12 cellular contexts compared by ENCODE assay signal in the genomic region with DNA sequence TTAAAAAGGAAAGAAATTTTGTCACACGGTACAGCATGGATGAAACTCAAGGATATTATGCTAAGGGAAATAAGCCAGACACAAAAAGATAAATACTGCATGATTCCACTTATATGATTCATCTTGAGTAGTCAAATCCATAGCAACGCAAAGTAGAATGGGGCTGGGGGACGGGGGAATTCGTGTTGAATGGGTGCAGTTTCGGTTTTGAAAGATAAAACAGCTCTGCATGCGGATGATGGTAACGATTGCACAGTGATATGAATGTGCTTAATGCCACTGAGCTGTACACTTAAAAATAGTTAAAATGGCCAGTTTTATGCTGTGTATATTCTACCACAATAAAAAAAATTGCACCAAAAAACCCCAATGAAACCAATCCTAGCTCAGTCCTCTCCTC. TPM values are rescaled to one million over a fixed set of nuclear protein-coding genes. Genes with fewer than 3 reads are reported as not detected.
DNase-seq lines count a peak whose midpoint lies in the region; ATAC-seq and TF ChIP-seq lines count a peak whose summit lies in the region.
"Had no signal": no experiment of that assay in that cellular context is flagged by ENCODE, and none has a peak within 500 bp of the region (broad histone marks: within the 10 kb centered on the region; RNA-seq: fewer than 3 reads in every experiment).

No MANE protein-coding gene starts in this region.

- no peaks in the 10 kb centered on the region for H3K27me3 Mint-ChIP-seq in activated T-helper 2 cell treated with anti-CD3 and anti-CD28 coated beads, Interferon-gamma antibody, Interleukin-2, Interleukin-4, amounts not matched to agents 10 μg/mL and 5 μg/mL and 100 μg/mL, durations not matched to agents 14 hours and 24 hours and 36 hours (ENCODE audit: low read depth)

- H3K27ac Mint-ChIP-seq in activated T-helper 2 cell treated with anti-CD3 and anti-CD28 coated beads, Interferon-gamma antibody, Interleukin-2, Interleukin-4, amounts not matched to agents 10 μg/mL and 5 μg/mL and 100 μg/mL, durations not matched to agents 14 hours and 24 hours and 36 hours: no peak overlapping the region

- H3K4me1 ChIP-seq in neutrophil (ENCODE audit: control insufficient read depth in 1 of 2, insufficient read depth in 1 of 2, low read depth in 1 of 2, low read length in 1 of 2): peaks cover 83 to 87% of the 10 kb centered on the region in 2 experiments

- peak; percentile 24 for DNase-seq in stimulated activated CD4-positive, alpha-beta T cell treated with anti-CD3 and anti-CD28 coated beads, Interleukin-1b, Interleukin-23, amount 100 ng/mL, for 48 hours
- DNase-seq in stimulated activated CD4-positive, alpha-beta T cell treated with anti-CD3 and anti-CD28 coated beads, Interleukin-4, amount 100 ng/mL, for 4 hours: no peak
- DNase-seq in activated T-helper 2 cell treated with anti-CD3 and anti-CD28 coated beads, Interferon-gamma antibody, Interleukin-2, Interleukin-4, amounts not matched to agents 10 μg/mL and 5 μg/mL and 100 μg/mL, durations not matched to agents 14 hours and 24 hours and 36 hours (ENCODE audit: low spot score): no peak
- no peak for DNase-seq in coronary artery (ENCODE audit: low spot score)
- DNase-seq: DMS79, GOT3, KBM-7, NCI-H1694 treated with DMSO at 0.1 percent for 48 hours, Peyer's patch had no signal

- no peaks in the 10 kb centered on the region for H3K36me3 ChIP-seq in neutrophil
- H3K36me3 ChIP-seq: Peyer's patch had no signal

- H3K9me3 ChIP-seq in neutrophil: no peaks in the 10 kb centered on the region
- H3K9me3 ChIP-seq: Peyer's patch had no signal

- no peak overlapping the region for H3K4me3 ChIP-seq in neutrophil (ENCODE audit: low read depth in 1 of 2, low read length in 1 of 2)
- H3K4me3 ChIP-seq in coronary artery: no peak overlapping the region
- H3K4me3 ChIP-seq: Peyer's patch had no signal

- ATAC-seq in HG03039 (IDR thresholded peaks at IDR 0.05; ENCODE audit: unreplicated experiment): no peak

- no peaks in the 10 kb centered on the region for H3K27me3 ChIP-seq in neutrophil
- H3K27me3 ChIP-seq: Peyer's patch had no signal

- TF ChIP-seq CTCF in neutrophil (IDR thresholded peaks at IDR 0.05) (no peak), coronary artery (IDR thresholded peaks at IDR 0.05) (no peak)

- H3K27ac ChIP-seq in cingulate gyrus (ENCODE audit: low read depth, low read length): peak overlapping the region; percentile 79
- peak overlapping the region; percentile 97 for H3K27ac ChIP-seq in neutrophil
- H3K27ac ChIP-seq in coronary artery: no peak overlapping the region

- H3K36me3 Mint-ChIP-seq in activated T-helper 2 cell treated with anti-CD3 and anti-CD28 coated beads, Interferon-gamma antibody, Interleukin-2, Interleukin-4, amounts not matched to agents 10 μg/mL and 5 μg/mL and 100 μg/mL, durations not matched to agents 14 hours and 24 hours and 36 hours (ENCODE audit: low read depth): no peaks in the 10 kb centered on the region

- peaks cover 9% of the 10 kb centered on the region for H3K4me1 Mint-ChIP-seq in activated T-helper 2 cell treated with anti-CD3 and anti-CD28 coated beads, Interferon-gamma antibody, Interleukin-2, Interleukin-4, amounts not matched to agents 10 μg/mL and 5 μg/mL and 100 μg/mL, durations not matched to agents 14 hours and 24 hours and 36 hours (ENCODE audit: low read depth)

- intact Hi-C loops in activated T-helper 2 cell treated with anti-CD3 and anti-CD28 coated beads, Interferon-gamma antibody, Interleukin-2, Interleukin-4, amounts not matched to agents 10 μg/mL and 5 μg/mL and 100 μg/mL, durations not matched to agents 14 hours and 24 hours and 36 hours (cut with micrococcal nuclease): no loop called here

- no peaks in the 10 kb centered on the region for H3K9me3 Mint-ChIP-seq in activated T-helper 2 cell treated with anti-CD3 and anti-CD28 coated beads, Interferon-gamma antibody, Interleukin-2, Interleukin-4, amounts not matched to agents 10 μg/mL and 5 μg/mL and 100 μg/mL, durations not matched to agents 14 hours and 24 hours and 36 hours

- H3K4me3 Mint-ChIP-seq in activated T-helper 2 cell treated with anti-CD3 and anti-CD28 coated beads, Interferon-gamma antibody, Interleukin-2, Interleukin-4, amounts not matched to agents 10 μg/mL and 5 μg/mL and 100 μg/mL, durations not matched to agents 14 hours and 24 hours and 36 hours (ENCODE audit: low read depth): no peak overlapping the region

RNA-seq across cellular contexts. Expression of gene SIRPA, which starts 52.9 kb away (rescaled TPM):
- not detected in 2 replicates for total RNA-seq in activated T-helper 2 cell treated with anti-CD3 and anti-CD28 coated beads, Interferon-gamma antibody, Interleukin-2, Interleukin-4, amounts not matched to agents 10 μg/mL and 5 μg/mL and 100 μg/mL, durations not matched to agents 14 hours and 24 hours and 36 hours

Comparison
In these comparisons a context has a peak if more than half of its experiments do, and no peak if none do; other contexts are left out.
1. H3K27ac ChIP-seq: peak in cingulate gyrus (single experiment) and neutrophil (single experiment); none in coronary artery (0 of 2).